ENCODE assay signal across 25 cellular contexts in genomic region chr20:49231461-49231860, GRCh38. TPM values are rescaled to one million over a fixed set of nuclear protein-coding genes. Genes with fewer than 3 reads are reported as not detected.
DNase-seq lines count a peak whose midpoint lies in the region; ATAC-seq and TF ChIP-seq lines count a peak whose summit lies in the region.
"Had no signal": no experiment of that assay in that cellular context is flagged by ENCODE, and none has a peak within 500 bp of the region (broad histone marks: within the 10 kb centered on the region; RNA-seq: fewer than 3 reads in every experiment).

No MANE protein-coding gene starts in this region.

- no peaks in the 10 kb centered on the region for H3K9me3 ChIP-seq in T-helper 17 cell (ENCODE audit: control insufficient read depth, low read length, poor library complexity, severe bottlenecking)
- H3K9me3 ChIP-seq in body of pancreas = no peaks in the 10 kb centered on the region
- H3K9me3 ChIP-seq: ascending aorta, thoracic aorta had no signal

- 68 to 78% methylated on average over 7 of the region's 7 CpGs for whole genome bisulfite sequencing in body of pancreas, 2 donors

- H3K27ac ChIP-seq in HL-60 (replicated peaks) (peak overlapping the region; percentile 60), body of pancreas (no peak overlapping the region)
- H3K27ac ChIP-seq: ascending aorta, thoracic aorta had no signal

- TF ChIP-seq CTCF in HL-60 (IDR thresholded peaks at IDR 0.05; ENCODE audit: insufficient read depth, low read length) (no peak), glutamatergic neuron (IDR thresholded peaks at IDR 0.05; ENCODE audit: partially characterized antibody, unreplicated experiment) (no peak), body of pancreas (IDR thresholded peaks at IDR 0.05) (no peak)

- no peaks in the 10 kb centered on the region for H3K4me1 ChIP-seq in body of pancreas
- H3K4me1 ChIP-seq: ascending aorta had no signal

- no peak for ATAC-seq in T-helper 17 cell
- ATAC-seq in stimulated activated effector memory CD8-positive, alpha-beta T cell treated with anti-CD3 and anti-CD28 coated beads, Interleukin-12 subunit alpha, Interleukin-12 subunit beta, amount 100 ng/mL, for 72 hours = no peak
- no peak for ATAC-seq in body of pancreas
- no peak for ATAC-seq in GM21529 (IDR thresholded peaks at IDR 0.05; ENCODE audit: unreplicated experiment)
- no peak for ATAC-seq in GM19328 (IDR thresholded peaks at IDR 0.05; ENCODE audit: unreplicated experiment)
- ATAC-seq: stimulated activated naive CD8-positive, alpha-beta T cell treated with anti-CD3 and anti-CD28 coated beads, Interleukin-15, Interleukin-2, amounts not matched to agents 100 U/mL and 50 U/mL, for 24 hours had no signal

- H3K4me3 ChIP-seq in HL-60 (replicated peaks; ENCODE audit: insufficient read depth, low read length) = no peak overlapping the region
- H3K4me3 ChIP-seq in body of pancreas = no peak overlapping the region
- H3K4me3 ChIP-seq: ascending aorta, thoracic aorta had no signal

- H3K4me1 Mint-ChIP-seq in T-helper 17 cell (peaks cover 2% of the 10 kb centered on the region), glutamatergic neuron (ENCODE audit: low read depth, unreplicated experiment) (peaks cover 22% of the 10 kb centered on the region)
- peaks cover 8% of the 10 kb centered on the region for H3K4me1 Mint-ChIP-seq in stimulated activated effector memory CD8-positive, alpha-beta T cell treated with anti-CD3 and anti-CD28 coated beads, Interleukin-12 subunit alpha, Interleukin-12 subunit beta, amount 100 ng/mL, for 72 hours

- peak overlapping the region; percentile 57 for H3K27ac Mint-ChIP-seq in T-helper 17 cell
- peak overlapping the region; percentile 85 for H3K27ac Mint-ChIP-seq in glutamatergic neuron (ENCODE audit: unreplicated experiment)
- peak overlapping the region; percentile 82 for H3K27ac Mint-ChIP-seq in stimulated activated effector memory CD8-positive, alpha-beta T cell treated with anti-CD3 and anti-CD28 coated beads, Interleukin-12 subunit alpha, Interleukin-12 subunit beta, amount 100 ng/mL, for 72 hours

- H3K4me3 Mint-ChIP-seq in T-helper 17 cell (no peak overlapping the region), glutamatergic neuron (ENCODE audit: unreplicated experiment) (peak overlapping the region; percentile 53)
- H3K4me3 Mint-ChIP-seq in stimulated activated effector memory CD8-positive, alpha-beta T cell treated with anti-CD3 and anti-CD28 coated beads, Interleukin-12 subunit alpha, Interleukin-12 subunit beta, amount 100 ng/mL, for 72 hours = no peak overlapping the region
- H3K4me3 Mint-ChIP-seq: activated naive CD8-positive, alpha-beta T cell treated with anti-CD3 and anti-CD28 coated beads for 36 hours; CD4-positive, alpha-beta memory T cell; central memory CD8-positive, alpha-beta T cell had no signal

- intact Hi-C loops in body of pancreas (cut with DNase I) = no loop called here

- H3K36me3 Mint-ChIP-seq in T-helper 17 cell (ENCODE audit: low read depth) (peaks cover 14% of the 10 kb centered on the region), glutamatergic neuron (ENCODE audit: unreplicated experiment) (peaks cover 9% of the 10 kb centered on the region)
- H3K36me3 Mint-ChIP-seq in stimulated activated effector memory CD8-positive, alpha-beta T cell treated with anti-CD3 and anti-CD28 coated beads, Interleukin-12 subunit alpha, Interleukin-12 subunit beta, amount 100 ng/mL, for 72 hours = peaks cover 100% of the 10 kb centered on the region

- H3K27me3 Mint-ChIP-seq in T-helper 17 cell (no peaks in the 10 kb centered on the region), glutamatergic neuron (ENCODE audit: unreplicated experiment) (peaks cover 2% of the 10 kb centered on the region)
- H3K27me3 Mint-ChIP-seq: activated naive CD8-positive, alpha-beta T cell treated with anti-CD3 and anti-CD28 coated beads for 36 hours; CD4-positive, alpha-beta memory T cell; central memory CD8-positive, alpha-beta T cell had no signal

- peaks cover 7 to 49% of the 10 kb centered on the region in 2 donors for H3K36me3 ChIP-seq in body of pancreas (replicated peaks in 1 of 2; ENCODE audit: insufficient read depth in 1 of 2, low read depth in 2 of 2)

- DNase-seq in HL-60 (ENCODE audit: low read depth in 1 of 2, low spot score in 1 of 2) (no peak), T-helper 17 cell (no peak), glutamatergic neuron (peak; percentile 29), body of pancreas (no peak)
- no peak for DNase-seq in stimulated activated effector memory CD8-positive, alpha-beta T cell treated with anti-CD3 and anti-CD28 coated beads, Interleukin-12 subunit alpha, Interleukin-12 subunit beta, amount 100 ng/mL, for 72 hours (ENCODE audit: low spot score in 2 of 2)
- DNase-seq: activated CD4-positive, alpha-beta T cell treated with anti-CD3 and anti-CD28 coated beads, Interleukin-2, amount 50 U/mL, for 1 hour; activated CD8-positive, alpha-beta memory T cell treated with anti-CD3 and anti-CD28 coated beads, Interleukin-2, amount 50 U/mL, for 48 hours; activated effector memory CD4-positive, alpha-beta T cell treated with Interleukin-2 at 50 U/mL for 16 hours; activated naive CD8-positive, alpha-beta T cell treated with anti-CD3 and anti-CD28 coated beads for 36 hours; CD4-positive, alpha-beta memory T cell; GOT3; head of caudate nucleus; NCI-H1694; NCI-H2171; NCI-H510A treated with DMSO at 0.1 percent for 48 hours; NK-92 treated with Interleukin-12 subunit alpha and Interleukin-12 subunit beta, amount 100 ng/mL, for 24 hours; RPMI8226; small intestine; stimulated activated CD4-positive, alpha-beta T cell treated with anti-CD3 and anti-CD28 coated beads, Interleukin-2, amount 100 ng/mL, for 48 hours; stimulated activated naive CD8-positive, alpha-beta T cell treated with anti-CD3 and anti-CD28 coated beads, Interleukin-15, Interleukin-2, amounts not matched to agents 100 U/mL and 50 U/mL, for 24 hours had no signal

- TF ChIP-seq POLR2A in body of pancreas (IDR thresholded peaks at IDR 0.05) = no peak

- H3K9me3 Mint-ChIP-seq in glutamatergic neuron (ENCODE audit: unreplicated experiment) = peaks cover 6% of the 10 kb centered on the region
- H3K9me3 Mint-ChIP-seq in stimulated activated effector memory CD8-positive, alpha-beta T cell treated with anti-CD3 and anti-CD28 coated beads, Interleukin-12 subunit alpha, Interleukin-12 subunit beta, amount 100 ng/mL, for 72 hours = no peaks in the 10 kb centered on the region
- H3K9me3 Mint-ChIP-seq: activated naive CD8-positive, alpha-beta T cell treated with anti-CD3 and anti-CD28 coated beads for 36 hours; central memory CD8-positive, alpha-beta T cell had no signal

- H3K27me3 ChIP-seq in HL-60 (ENCODE audit: insufficient read depth, poor library complexity, severe bottlenecking) = no peaks in the 10 kb centered on the region
- no peaks in the 10 kb centered on the region for H3K27me3 ChIP-seq in body of pancreas
- H3K27me3 ChIP-seq: ascending aorta had no signal

RNA-seq across cellular contexts. Expression of gene DDX27, which starts 12.2 kb away (rescaled TPM):
- total RNA-seq in T-helper 17 cell = 10 to 100 TPM; 84.1 to 87.5 TPM
- total RNA-seq in glutamatergic neuron (ENCODE audit: unreplicated experiment) = 31.4 TPM
- total RNA-seq in body of pancreas = 10 to 100 TPM; 18.2 to 42.8 TPM

RNA-seq across cellular contexts. Expression of gene STAU1, which starts 43.3 kb away (rescaled TPM):
- total RNA-seq in T-helper 17 cell (10 to 100 TPM; 45.6 to 62.5 TPM), glutamatergic neuron (ENCODE audit: unreplicated experiment) (79.7 TPM), body of pancreas (10 to 100 TPM; 50.4 to 78.3 TPM)

RNA-seq across cellular contexts. Expression of gene ZNFX1, which starts 46.4 kb away (rescaled TPM):
- total RNA-seq in T-helper 17 cell = 10 to 100 TPM; 54.0 to 58.8 TPM
- 11.8 TPM for total RNA-seq in glutamatergic neuron (ENCODE audit: unreplicated experiment)
- 10 to 100 TPM in 1 of 2 donors, 1 to 10 TPM in 1; 7.3 to 17.4 TPM for total RNA-seq in body of pancreas
